ENCODE assay signal across 23 cellular contexts in genomic region chr7:47936323-47936722, GRCh38. TPM values are rescaled to one million over a fixed set of nuclear protein-coding genes. Genes with fewer than 3 reads are reported as not detected.
A peak's percentile ranks its signal among the peaks of the same experiment; 100 is the strongest.
DNase-seq lines count a peak whose midpoint lies in the region; ATAC-seq and TF ChIP-seq lines count a peak whose summit lies in the region.
"Had no signal": no experiment of that assay in that cellular context is flagged by ENCODE, and none has a peak within 500 bp of the region (broad histone marks: within the 10 kb centered on the region; RNA-seq: fewer than 3 reads in every experiment).

No MANE protein-coding gene starts in this region.

- TF ChIP-seq CTCF in DOHH2 (IDR thresholded peaks at IDR 0.05; ENCODE audit: low read depth, low read length, poor library complexity, severe bottlenecking) (no peak), MM.1S (IDR thresholded peaks at IDR 0.05; ENCODE audit: low read length) (no peak), Panc1 (IDR thresholded peaks at IDR 0.05) (no peak), neural progenitor cell (IDR thresholded peaks at IDR 0.05) (no peak)

- H3K36me3 ChIP-seq in DOHH2 (ENCODE audit: control insufficient read depth, low read length) (no peaks in the 10 kb centered on the region), MM.1S (replicated peaks; ENCODE audit: insufficient read depth, low read length) (no peaks in the 10 kb centered on the region), Panc1 (ENCODE audit: control insufficient read depth, insufficient read depth, low read length) (no peaks in the 10 kb centered on the region), neural progenitor cell (no peaks in the 10 kb centered on the region)
- H3K36me3 ChIP-seq: Peyer's patch had no signal

- H3K27me3 ChIP-seq in DOHH2 (ENCODE audit: control insufficient read depth, low read length): peaks cover 9% of the 10 kb centered on the region; the same call in 1 of the 2 replicates
- H3K27me3 ChIP-seq in MM.1S (replicated peaks; ENCODE audit: insufficient read depth, low read length): no peaks in the 10 kb centered on the region
- no peaks in the 10 kb centered on the region for H3K27me3 ChIP-seq in Panc1 (ENCODE audit: control insufficient read depth, insufficient read depth, low read length)
- H3K27me3 ChIP-seq in neural progenitor cell: no peaks in the 10 kb centered on the region
- H3K27me3 ChIP-seq: Peyer's patch had no signal

- POLR2A ChIA-PET in Panc1 (lab: Charles Lee): no interaction called here

- peaks cover 58% of the 10 kb centered on the region for H3K4me1 Mint-ChIP-seq in neural progenitor cell

- H3K4me2 ChIP-seq in DOHH2 (ENCODE audit: low read length) (peak overlapping the region; percentile 32), MM.1S (ENCODE audit: low read depth, low read length) (peak overlapping the region; percentile 43; the same call in 1 of the 2 replicates), neural progenitor cell (no peak overlapping the region)
- H3K4me2 ChIP-seq: A549 had no signal

- no peaks in the 10 kb centered on the region for H3F3A ChIP-seq in DOHH2 (ENCODE audit: control insufficient read depth, insufficient read depth)
- peaks cover 10% of the 10 kb centered on the region for H3F3A ChIP-seq in MM.1S (ENCODE audit: insufficient read depth, low read length)
- H3F3A ChIP-seq in neural progenitor cell (ENCODE audit: low read depth): no peaks in the 10 kb centered on the region

- CTCF ChIA-PET in Panc1 (lab: Charles Lee): no interaction called here

- no TSS peak for BruUV-seq in Panc1 (replicated peaks; lab: Mats Ljungman, UMichigan)

- H2AFZ ChIP-seq in MM.1S (ENCODE audit: low read length) (no peak overlapping the region), neural progenitor cell (replicated peaks) (no peak overlapping the region)

- no peak overlapping the region for H3K9ac ChIP-seq in MM.1S (ENCODE audit: low read length)
- no peak overlapping the region for H3K9ac ChIP-seq in neural progenitor cell

- H3K36me3 Mint-ChIP-seq in neural progenitor cell: no peaks in the 10 kb centered on the region

- intact Hi-C loops in Panc1 (cut with micrococcal nuclease; ENCODE audit: unreplicated experiment): loop anchor here (5.0 kb wide), 1 partner anchor 84 kb away; no protein-coding TSS in a partner anchor

- H3K27me3 Mint-ChIP-seq in neural progenitor cell (ENCODE audit: insufficient read depth, low read depth): peaks cover 10% of the 10 kb centered on the region
- H3K27me3 Mint-ChIP-seq: T-helper 17 cell had no signal

- in situ Hi-C loops in Panc1 (cut with HindIII; ENCODE audit: low pct_unique_long_range_greater_than_20kb, low sequenced_read_pairs): no loop called here

- H3K9me2 ChIP-seq in DOHH2 (replicated peaks; ENCODE audit: control insufficient read depth, low read length) (no peaks in the 10 kb centered on the region), MM.1S (replicated peaks; ENCODE audit: insufficient read depth, low read length) (no peaks in the 10 kb centered on the region)

- no peaks in the 10 kb centered on the region for H3K9me3 Mint-ChIP-seq in neural progenitor cell

- no peak overlapping the region for H3K4me3 Mint-ChIP-seq in neural progenitor cell
- H3K4me3 Mint-ChIP-seq: T-helper 17 cell had no signal

- H3K9me3 ChIP-seq in DOHH2 (ENCODE audit: control insufficient read depth, insufficient read depth, low read length) (no peaks in the 10 kb centered on the region), MM.1S (replicated peaks; ENCODE audit: insufficient read depth, low read length) (no peaks in the 10 kb centered on the region), Panc1 (ENCODE audit: control insufficient read depth, insufficient read depth, low read depth, low read length) (no peaks in the 10 kb centered on the region), neural progenitor cell (ENCODE audit: low read depth) (no peaks in the 10 kb centered on the region)
- H3K9me3 ChIP-seq: A549, Peyer's patch had no signal

- no peaks in the 10 kb centered on the region for H3K79me2 ChIP-seq in DOHH2 (ENCODE audit: control insufficient read depth, low read length)
- no peaks in the 10 kb centered on the region for H3K79me2 ChIP-seq in MM.1S (ENCODE audit: low read length)
- no peaks in the 10 kb centered on the region for H3K79me2 ChIP-seq in neural progenitor cell (ENCODE audit: low read depth)

- H3K27ac ChIP-seq in DOHH2 (ENCODE audit: low read depth, low read length) (no peak overlapping the region), MM.1S (ENCODE audit: low read length) (no peak overlapping the region), Panc1 (ENCODE audit: low read length) (peak overlapping the region; percentile 54; the same call in 1 of the 2 replicates), neural progenitor cell (no peak overlapping the region)
- H3K27ac ChIP-seq: A549, SK-N-MC had no signal

- no peak overlapping the region for H3K27ac Mint-ChIP-seq in neural progenitor cell
- H3K27ac Mint-ChIP-seq: T-helper 17 cell had no signal

- H3K4me3 ChIP-seq in DOHH2 (ENCODE audit: low read length) (peak overlapping the region; percentile 25), MM.1S (ENCODE audit: low read length) (no peak overlapping the region), Panc1 (ENCODE audit: low read depth in 2 of 2, low read length in 2 of 2) (no peak overlapping the region), neural progenitor cell (no peak overlapping the region)
- H3K4me3 ChIP-seq: A549, Peyer's patch, SK-N-MC had no signal

- ATAC-seq in Panc1: no peak
- ATAC-seq in GM19324 (IDR thresholded peaks at IDR 0.05; ENCODE audit: low FRiP score, unreplicated experiment): no peak
- ATAC-seq: A549, HCT116, T-helper 17 cell had no signal

- H4K20me1 ChIP-seq in DOHH2 (ENCODE audit: control insufficient read depth, insufficient read depth, low read depth, low read length) (no peaks in the 10 kb centered on the region), MM.1S (ENCODE audit: insufficient read depth, low read length) (no peaks in the 10 kb centered on the region), neural progenitor cell (ENCODE audit: low read depth) (no peaks in the 10 kb centered on the region)

- DNase-seq in MM.1S (no peak), Panc1 (ENCODE audit: low read depth, low spot score) (no peak), HT-29 (ENCODE audit: low spot score) (no peak), neural progenitor cell (ENCODE audit: low spot score) (no peak)
- DNase-seq in stimulated activated naive CD4-positive, alpha-beta T cell (lab: John Stamatoyannopoulos, UW): no peak
- DNase-seq: Calu3, DMS153, Kasumi-1, MV-4-11, NCI-H1105, NCI-H1436 treated with DMSO at 0.1 percent for 48 hours, NCI-H187 treated with DMSO at 0.1 percent for 48 hours, NCI-H345, NCI-H510A treated with DMSO at 0.1 percent for 48 hours, NCI-H748 treated with DMSO at 0.1 percent for 48 hours, Peyer's patch, SIG-M5, T-helper 17 cell had no signal

- H3K4me1 ChIP-seq in DOHH2 (ENCODE audit: control insufficient read depth, low read length): peaks cover 20% of the 10 kb centered on the region
- peaks cover 24% of the 10 kb centered on the region for H3K4me1 ChIP-seq in MM.1S (ENCODE audit: low read length)
- peaks cover 46% of the 10 kb centered on the region for H3K4me1 ChIP-seq in Panc1 (ENCODE audit: control insufficient read depth, insufficient read depth, low read length)
- peaks cover 25% of the 10 kb centered on the region for H3K4me1 ChIP-seq in neural progenitor cell

RNA-seq across cellular contexts. Expression of gene PKD1L1, which starts 11.9 kb away (rescaled TPM):
- 2.2 TPM for total RNA-seq in Panc1 (2021; ENCODE audit: unreplicated experiment)
- polyA plus RNA-seq in Panc1 (2012; ENCODE audit: insufficient read length): 2.5 TPM
- total RNA-seq in HT-29 (2014; rRNA removed; shearing (Covaris generic)): not detected in 2 replicates
- total RNA-seq in neural progenitor cell (ENCODE audit: low replicate concordance): 0.07 and 0.09 TPM in 2 replicates

RNA-seq across cellular contexts. Expression of gene HUS1, which starts 43.1 kb away (rescaled TPM):
- total RNA-seq in Panc1 (2021; ENCODE audit: unreplicated experiment) (72.7 TPM), neural progenitor cell (ENCODE audit: low replicate concordance) (31.2 and 48.7 TPM in 2 replicates)
- 29.3 TPM for polyA plus RNA-seq in Panc1 (2012; ENCODE audit: insufficient read length)
- 10.5 and 16.6 TPM in 2 replicates for total RNA-seq in HT-29 (2014; rRNA removed; shearing (Covaris generic))
